ENCODE assay signal across 25 cellular contexts in the genomic region with DNA sequence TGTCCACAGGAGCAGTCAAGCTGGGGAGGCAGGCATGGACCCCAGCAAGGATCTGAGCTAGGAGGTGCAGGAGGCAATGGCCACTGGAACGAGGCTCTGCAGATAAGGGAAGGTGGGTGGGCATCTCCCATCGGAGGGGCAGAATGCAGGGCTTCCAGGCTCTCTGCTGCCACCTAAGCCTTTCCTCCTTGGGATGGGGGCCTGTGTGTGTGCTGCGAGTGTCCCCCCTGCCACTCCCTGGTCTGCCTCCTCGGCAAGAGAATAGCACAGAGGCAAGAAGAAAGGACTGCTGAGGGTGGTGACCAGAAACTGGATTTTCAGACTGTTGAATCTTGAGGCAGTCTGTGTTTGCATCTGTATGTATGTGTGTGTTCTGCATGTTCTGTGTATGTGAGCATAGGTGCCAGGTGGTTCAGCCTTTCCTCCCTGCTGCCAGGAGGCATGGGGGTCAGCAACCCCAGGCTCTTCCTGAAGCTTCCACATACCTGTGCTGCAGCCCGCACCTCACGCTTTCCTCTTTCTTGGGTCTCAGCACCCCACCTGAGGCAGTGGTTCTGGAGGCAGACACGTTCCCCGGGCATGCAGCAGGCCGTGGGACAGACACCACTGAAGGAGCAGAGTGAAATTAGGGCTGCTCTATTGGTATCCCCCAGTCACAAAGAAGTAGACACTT.
"Had no signal": no experiment of that assay in that cellular context is flagged by ENCODE, and none has a peak within 500 bp of the region (broad histone marks: within the 10 kb centered on the region; RNA-seq: fewer than 3 reads in every experiment).

No MANE protein-coding gene starts in this region.

- H3K9me3 Mint-ChIP-seq: activated naive CD4-positive, alpha-beta T cell treated with anti-CD3 and anti-CD28 coated beads, Interleukin-2, amount 50 U/mL, for 24 hours; activated T-cell treated with anti-CD3 and anti-CD28 coated beads, Interleukin-2, amount 50 U/mL, for 4 hours; activated T-helper 17 cell treated with anti-CD3 and anti-CD28 coated beads, Interleukin-2, amount 50 U/mL, for 72 hours; mesothelial cell of epicardium; naive B cell; WTC11 had no signal

- H3K27me3 ChIP-seq: breast epithelium, gastrocnemius medialis, spleen, upper lobe of left lung, vagina had no signal

- H3K4me3 Mint-ChIP-seq: activated naive CD4-positive, alpha-beta T cell treated with anti-CD3 and anti-CD28 coated beads, Interleukin-2, amount 50 U/mL, for 24 hours; activated T-cell treated with anti-CD3 and anti-CD28 coated beads, Interleukin-2, amount 50 U/mL, for 4 hours; activated T-helper 17 cell treated with anti-CD3 and anti-CD28 coated beads, Interleukin-2, amount 50 U/mL, for 72 hours; mesothelial cell of epicardium; naive B cell; T-helper 17 cell; WTC11 had no signal

- H3K27ac ChIP-seq: breast epithelium, gastrocnemius medialis, left ventricle myocardium inferior, spleen, vagina had no signal

- H3K36me3 Mint-ChIP-seq: activated naive CD4-positive, alpha-beta T cell treated with anti-CD3 and anti-CD28 coated beads, Interleukin-2, amount 50 U/mL, for 24 hours; mesothelial cell of epicardium; naive B cell; WTC11 had no signal

- H3K4me1 ChIP-seq: breast epithelium, gastrocnemius medialis had no signal

- FAIRE-seq: islet of Langerhans had no signal

- H3K4me3 ChIP-seq: breast epithelium, gastrocnemius medialis, left ventricle myocardium inferior, spleen, upper lobe of left lung, vagina had no signal

- ATAC-seq: activated T-cell treated with anti-CD3 and anti-CD28 coated beads, Interleukin-2, amount 50 U/mL, for 4 hours; activated T-helper 17 cell treated with anti-CD3 and anti-CD28 coated beads, Interleukin-2, amount 50 U/mL, for 72 hours; gastrocnemius medialis; right cardiac atrium; stimulated activated naive CD8-positive, alpha-beta T cell treated with anti-CD3 and anti-CD28 coated beads, Interleukin-15, Interleukin-2, amounts not matched to agents 100 U/mL and 50 U/mL, for 24 hours; T-helper 17 cell; WTC11 had no signal

- H3K27me3 Mint-ChIP-seq: activated naive CD4-positive, alpha-beta T cell treated with anti-CD3 and anti-CD28 coated beads, Interleukin-2, amount 50 U/mL, for 24 hours; activated T-helper 17 cell treated with anti-CD3 and anti-CD28 coated beads, Interleukin-2, amount 50 U/mL, for 72 hours had no signal

- DNase-seq: activated CD4-positive, alpha-beta T cell treated with anti-CD3 and anti-CD28 coated beads, Interleukin-2, amount 50 U/mL, for 1 hour; activated gamma-delta T cell treated with Interleukin-2 at 50 U/mL for 16 hours; activated T-cell treated with anti-CD3 and anti-CD28 coated beads, Interleukin-2, amount 50 U/mL, for 4 hours; central memory CD4-positive, alpha-beta T cell; effector CD4-positive, alpha-beta T cell; erythroblast; gastrocnemius medialis; glutamatergic neuron; left ventricle myocardium inferior; mammary epithelial cell; naive B cell; nucleus accumbens; posterior cingulate gyrus; right cardiac atrium; spleen; stimulated activated naive CD8-positive, alpha-beta T cell treated with anti-CD3 and anti-CD28 coated beads, Interleukin-15, Interleukin-2, amounts not matched to agents 100 U/mL and 50 U/mL, for 24 hours; T-helper 17 cell had no signal

- H3K4me1 Mint-ChIP-seq: activated naive CD4-positive, alpha-beta T cell treated with anti-CD3 and anti-CD28 coated beads, Interleukin-2, amount 50 U/mL, for 24 hours; naive B cell; WTC11 had no signal

- H3K27ac Mint-ChIP-seq: activated naive CD4-positive, alpha-beta T cell treated with anti-CD3 and anti-CD28 coated beads, Interleukin-2, amount 50 U/mL, for 24 hours; activated T-helper 17 cell treated with anti-CD3 and anti-CD28 coated beads, Interleukin-2, amount 50 U/mL, for 72 hours; mesothelial cell of epicardium; naive B cell; T-helper 17 cell; WTC11 had no signal

- H3K9me3 ChIP-seq: breast epithelium, gastrocnemius medialis, left ventricle myocardium inferior, spleen, upper lobe of left lung, vagina had no signal
